ENCODE assay signal across 19 cellular contexts in the genomic region with DNA sequence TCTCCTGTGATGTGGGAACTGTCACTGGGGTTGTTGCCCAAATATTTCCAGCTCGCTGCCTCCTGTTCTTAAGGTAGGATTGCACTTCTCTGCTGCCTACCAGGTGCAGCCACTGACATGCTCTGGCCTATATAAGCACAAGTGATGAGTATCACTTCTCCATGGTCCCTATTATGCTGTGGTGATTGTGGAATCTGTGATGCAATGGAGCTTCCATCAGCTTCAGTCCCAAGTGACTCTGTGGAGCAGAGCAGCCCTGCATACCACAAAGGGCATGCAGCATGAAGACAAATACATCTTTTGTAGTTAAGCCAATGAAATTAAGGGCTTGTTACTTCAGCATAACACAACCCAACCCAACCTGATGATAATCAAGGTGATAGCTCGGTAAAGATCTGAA.
"Had no signal": no experiment of that assay in that cellular context is flagged by ENCODE, and none has a peak within 500 bp of the region (broad histone marks: within the 10 kb centered on the region; RNA-seq: fewer than 3 reads in every experiment).

No MANE protein-coding gene starts in this region.

- H3K36me3 ChIP-seq: right lobe of liver, spleen, tibial nerve, upper lobe of right lung had no signal

- H3K27ac ChIP-seq: foreskin keratinocyte, right lobe of liver, spleen, tibial nerve, upper lobe of right lung had no signal

- DNase-seq: effector memory CD8-positive, alpha-beta T cell; left colon; left ventricle myocardium superior; mesenchymal stem cell; midbrain; occipital lobe; psoas muscle; retina; right lobe of liver; spleen; stimulated activated CD4-positive, alpha-beta T cell treated with anti-CD3 and anti-CD28 coated beads, Interleukin-15, amount 100 ng/mL, for 24 hours; stimulated activated CD4-positive, alpha-beta T cell treated with anti-CD3 and anti-CD28 coated beads, Interleukin-1b, Interleukin-23, amount 100 ng/mL, for 48 hours; stimulated activated CD4-positive, alpha-beta T cell treated with anti-CD3 and anti-CD28 coated beads, Interleukin-4, amount 100 ng/mL, for 24 hours; upper lobe of right lung had no signal

- H3K4me1 ChIP-seq: foreskin keratinocyte, right lobe of liver, spleen, tibial nerve, upper lobe of right lung had no signal

- H3K4me3 ChIP-seq: lung, psoas muscle, right lobe of liver, spleen, tibial nerve, upper lobe of right lung had no signal

- ATAC-seq: effector memory CD8-positive, alpha-beta T cell; foreskin keratinocyte; left colon; natural killer cell treated with Interleukin-12 subunit alpha and Interleukin-12 subunit beta and Interleukin-15 and Interleukin-18, amount 100 ng/mL, for 72 hours; right lobe of liver; stimulated activated memory B cell treated with anti-CD40 and anti-IgM and Interleukin-4, amounts not matched to agents 10 μg/mL and 1 μg/mL and 100 μg/mL, for 72 hours; upper lobe of right lung had no signal

- H3K27me3 ChIP-seq: right lobe of liver, spleen, tibial nerve, upper lobe of right lung had no signal

- H3K9me3 ChIP-seq: psoas muscle, right lobe of liver, upper lobe of right lung had no signal
